In genomic region chr9:78612089-78612488, GRCh38 we compare ENCODE assay signal across 24 cellular contexts.
DNase-seq lines count a peak whose midpoint lies in the region; ATAC-seq and TF ChIP-seq lines count a peak whose summit lies in the region.
"Had no signal": no experiment of that assay in that cellular context is flagged by ENCODE, and none has a peak within 500 bp of the region (broad histone marks: within the 10 kb centered on the region; RNA-seq: fewer than 3 reads in every experiment).

No MANE protein-coding gene starts in this region.

- intact Hi-C loops in esophagus muscularis mucosa (cut with DNase I) = no loop called here

- H3K4me3 ChIP-seq in GM23248 = no peak overlapping the region
- no peak overlapping the region for H3K4me3 ChIP-seq in SJSA1
- H3K4me3 ChIP-seq in esophagus muscularis mucosa = no peak overlapping the region
- H3K4me3 ChIP-seq: adrenal gland, dorsolateral prefrontal cortex had no signal

- TF ChIP-seq POLR2A in esophagus muscularis mucosa (IDR thresholded peaks at IDR 0.05; ENCODE audit: low read depth) = no peak

- H3K27me3 ChIP-seq in GM23248 (replicated peaks; ENCODE audit: insufficient read depth) (no peaks in the 10 kb centered on the region), SJSA1 (replicated peaks) (no peaks in the 10 kb centered on the region), esophagus muscularis mucosa (peaks cover 0 to 9% (median 0%) of the 10 kb centered on the region in 4 donors)
- H3K27me3 ChIP-seq: adrenal gland had no signal

- no peak for TF ChIP-seq EP300 in esophagus muscularis mucosa (IDR thresholded peaks at IDR 0.05)

- H3K9ac ChIP-seq in GM23248 = no peak overlapping the region

- no peak overlapping the region for H3K27ac Mint-ChIP-seq in effector memory CD8-positive, alpha-beta T cell
- H3K27ac Mint-ChIP-seq: activated CD4-positive, alpha-beta memory T cell treated with anti-CD3 and anti-CD28 coated beads for 36 hours; stimulated activated naive B cell treated with anti-CD40 and anti-IgM and Interleukin-4, amounts not matched to agents 10 μg/mL and 1 μg/mL and 100 μg/mL, for 72 hours had no signal

- no peaks in the 10 kb centered on the region for H3K9me2 ChIP-seq in GM23248 (ENCODE audit: insufficient read depth)

- 6 to 7% methylated on average over 2 of the region's 2 CpGs for WGBS in GM23248 (ENCODE audit: low coverage in 1 of 2, low lambda C conversion rate in 2 of 2, missing lambda C conversion rate in 2 of 2), 2 experiments
- 69% methylated on average over 2 of the region's 2 CpGs for WGBS in esophagus muscularis mucosa

- no peak overlapping the region for H3K4me3 Mint-ChIP-seq in effector memory CD8-positive, alpha-beta T cell
- H3K4me3 Mint-ChIP-seq: activated CD4-positive, alpha-beta memory T cell treated with anti-CD3 and anti-CD28 coated beads for 36 hours; stimulated activated naive B cell treated with anti-CD40 and anti-IgM and Interleukin-4, amounts not matched to agents 10 μg/mL and 1 μg/mL and 100 μg/mL, for 72 hours had no signal

- no peak for TF ChIP-seq CTCF in esophagus muscularis mucosa (IDR thresholded peaks at IDR 0.05)

- H2AFZ ChIP-seq in GM23248 = no peak overlapping the region

- H3K9me3 ChIP-seq in GM23248 (ENCODE audit: low read depth) (no peaks in the 10 kb centered on the region), SJSA1 (replicated peaks) (no peaks in the 10 kb centered on the region), esophagus muscularis mucosa (no peaks in the 10 kb centered on the region)
- H3K9me3 ChIP-seq: adrenal gland, neutrophil had no signal

- H3K27ac ChIP-seq in GM23248 (0 out of 2 replicates have a peak overlapping the region, but pooled peaks have one; percentile 17), SJSA1 (peak overlapping the region; percentile 81), esophagus muscularis mucosa (replicated peaks in 1 of 4) (no peak overlapping the region)
- H3K27ac ChIP-seq: adrenal gland, dorsolateral prefrontal cortex, epithelial cell of prostate, neutrophil had no signal

- 0 out of 2 replicates have a peak, but pooled peaks cover 11% of the 10 kb centered on the region for H3F3A ChIP-seq in GM23248 (ENCODE audit: insufficient read depth)

- peak; percentile 30 for DNase-seq in A172 (ENCODE audit: low spot score)
- peak; percentile 77 for DNase-seq in GM23248
- peak in 1 of 2 experiments; percentile 39 for DNase-seq in SJSA1 (ENCODE audit: low read depth in 1 of 2, low spot score in 2 of 2)
- DNase-seq in fibroblast of peridontal ligament (ENCODE audit: extremely low read depth) = peak; percentile 54
- DNase-seq in effector memory CD8-positive, alpha-beta T cell = no peak
- no peak for DNase-seq in stimulated activated naive CD4-positive, alpha-beta T cell (lab: John Stamatoyannopoulos, UW)
- DNase-seq in esophagus muscularis mucosa (ENCODE audit: extremely low spot score) = no peak
- DNase-seq in activated effector memory CD4-positive, alpha-beta T cell treated with anti-CD3 and anti-CD28 coated beads, Interleukin-2, amount 50 U/mL, for 16 hours = no peak
- DNase-seq: 8988T; activated CD4-positive, alpha-beta memory T cell treated with anti-CD3 and anti-CD28 coated beads for 36 hours; activated gamma-delta T cell treated with Interleukin-2 at 50 U/mL for 16 hours; adrenal gland; C1 segment of cervical spinal cord; Calu3; dorsolateral prefrontal cortex; GOT3; KBM-7; NCI-H2171 treated with DMSO at 0.1 percent for 48 hours; NCI-H526; small intestine; stimulated activated CD4-positive, alpha-beta T cell treated with anti-CD3 and anti-CD28 coated beads, Interleukin-2, amount 100 ng/mL, for 48 hours; stimulated activated naive B cell treated with anti-CD40 and anti-IgM and Interleukin-4, amounts not matched to agents 10 μg/mL and 1 μg/mL and 100 μg/mL, for 72 hours had no signal

- H3K36me3 Mint-ChIP-seq in effector memory CD8-positive, alpha-beta T cell (ENCODE audit: insufficient read depth) = no peaks in the 10 kb centered on the region
- H3K36me3 Mint-ChIP-seq: activated CD4-positive, alpha-beta memory T cell treated with anti-CD3 and anti-CD28 coated beads for 36 hours had no signal

- no peaks in the 10 kb centered on the region for H3K27me3 Mint-ChIP-seq in effector memory CD8-positive, alpha-beta T cell
- H3K27me3 Mint-ChIP-seq: stimulated activated naive B cell treated with anti-CD40 and anti-IgM and Interleukin-4, amounts not matched to agents 10 μg/mL and 1 μg/mL and 100 μg/mL, for 72 hours had no signal

- H3K4me1 Mint-ChIP-seq in effector memory CD8-positive, alpha-beta T cell (ENCODE audit: low read depth in 2 of 2) = no peaks in the 10 kb centered on the region

- H4K20me1 ChIP-seq in GM23248 (ENCODE audit: insufficient read depth) = no peaks in the 10 kb centered on the region

- ATAC-seq in effector memory CD8-positive, alpha-beta T cell (replicated peaks) = no peak
- ATAC-seq: stimulated activated naive B cell treated with anti-CD40 and anti-IgM and Interleukin-4, amounts not matched to agents 10 μg/mL and 1 μg/mL and 100 μg/mL, for 72 hours had no signal

- in situ Hi-C loops in GM23248 (cut with MboI) = no loop called here

- peaks cover 23% of the 10 kb centered on the region for H3K4me1 ChIP-seq in GM23248 (ENCODE audit: insufficient read depth)
- peaks cover 26% of the 10 kb centered on the region for H3K4me1 ChIP-seq in SJSA1 (replicated peaks)
- no peaks in the 10 kb centered on the region for H3K4me1 ChIP-seq in esophagus muscularis mucosa
- H3K4me1 ChIP-seq: adrenal gland had no signal

- peaks cover 0 to 4% of the 10 kb centered on the region in 2 donors for H3K9me3 Mint-ChIP-seq in effector memory CD8-positive, alpha-beta T cell

- H3K79me2 ChIP-seq in GM23248 (ENCODE audit: insufficient read depth) = no peaks in the 10 kb centered on the region

- H3K4me2 ChIP-seq in GM23248 (ENCODE audit: unreplicated experiment) = peak overlapping the region; percentile 32

- H3K36me3 ChIP-seq in GM23248 (ENCODE audit: low read depth) (no peaks in the 10 kb centered on the region), SJSA1 (no peaks in the 10 kb centered on the region), esophagus muscularis mucosa (no peaks in the 10 kb centered on the region)
- H3K36me3 ChIP-seq: adrenal gland, neutrophil had no signal

Comparison
In these comparisons a context has a peak if more than half of its experiments do, and no peak if none do; other contexts are left out.
1. DNase-seq: peak in A172 (single experiment), GM23248 (single experiment) and fibroblast of peridontal ligament (single experiment); none in effector memory CD8-positive, alpha-beta T cell (0 of 3), stimulated activated naive CD4-positive, alpha-beta T cell (0 of 6), esophagus muscularis mucosa (single experiment) and activated effector memory CD4-positive, alpha-beta T cell treated with anti-CD3 and anti-CD28 coated beads, Interleukin-2, amount 50 U/mL, for 16 hours (single experiment).
2. H3K27ac ChIP-seq: peak in GM23248 (single experiment) and SJSA1 (single experiment); none in esophagus muscularis mucosa (0 of 4).